Comparison of ENCODE assay signal across 17 cellular contexts in the genomic region with DNA sequence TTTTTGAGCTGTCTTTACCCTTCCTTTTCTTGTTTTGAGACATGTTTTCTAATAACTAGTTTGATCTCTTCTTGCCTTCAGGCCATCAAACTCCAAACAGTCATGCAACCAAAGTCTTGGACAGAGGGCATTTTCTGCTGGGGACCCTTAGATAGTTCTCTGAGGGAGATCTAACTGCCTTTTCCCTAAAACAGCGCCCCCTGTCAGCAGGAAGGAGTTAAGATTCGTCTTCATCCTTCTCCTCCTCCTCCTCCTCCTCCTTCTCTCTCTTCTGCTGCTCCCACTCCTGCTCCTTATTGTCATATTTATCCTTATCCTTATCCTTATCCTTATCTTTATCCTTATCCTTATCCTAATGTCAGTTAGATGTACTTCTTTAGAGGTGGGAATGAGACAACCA.
DNase-seq lines count a peak whose midpoint lies in the region; ATAC-seq and TF ChIP-seq lines count a peak whose summit lies in the region.
"Had no signal": no experiment of that assay in that cellular context is flagged by ENCODE, and none has a peak within 500 bp of the region (broad histone marks: within the 10 kb centered on the region; RNA-seq: fewer than 3 reads in every experiment).

No MANE protein-coding gene starts in this region.

- H3K9ac ChIP-seq in GM23248: no peak overlapping the region

- 0 to 5% methylated on average over 2 of the region's 2 CpGs for WGBS in GM23248 (ENCODE audit: low coverage in 1 of 2, low lambda C conversion rate in 2 of 2, missing lambda C conversion rate in 2 of 2), 2 experiments

- no peaks in the 10 kb centered on the region for H3K9me2 ChIP-seq in GM23248 (ENCODE audit: insufficient read depth)

- no peak for TF ChIP-seq EP300 in Ishikawa (IDR thresholded peaks at IDR 0.05; ENCODE audit: borderline replicate concordance)

- no peaks in the 10 kb centered on the region for H3F3A ChIP-seq in GM23248 (ENCODE audit: insufficient read depth)

- no peaks in the 10 kb centered on the region for H3K36me3 ChIP-seq in GM23248 (ENCODE audit: low read depth)
- H3K36me3 ChIP-seq in tibial artery: no peaks in the 10 kb centered on the region
- H3K36me3 ChIP-seq: HAP-1 had no signal

- no peak overlapping the region for H3K27ac ChIP-seq in GM23248
- no peak overlapping the region for H3K27ac ChIP-seq in tibial artery
- H3K27ac ChIP-seq: testis had no signal

- H3K4me3 Mint-ChIP-seq in WTC11: no peak overlapping the region
- no peak overlapping the region for H3K4me3 Mint-ChIP-seq in neural crest cell
- H3K4me3 Mint-ChIP-seq: activated CD4-positive, alpha-beta memory T cell treated with anti-CD3 and anti-CD28 coated beads for 36 hours; activated naive CD8-positive, alpha-beta T cell treated with anti-CD3 and anti-CD28 coated beads for 36 hours; B cell had no signal

- CTCF ChIA-PET in WTC11 (lab: Charles Lee): no interaction called here

- H3K4me1 Mint-ChIP-seq in WTC11: 0 out of 2 replicates have a peak, but pooled peaks cover 2% of the 10 kb centered on the region
- H3K4me1 Mint-ChIP-seq in neural crest cell: no peaks in the 10 kb centered on the region
- H3K4me1 Mint-ChIP-seq: activated naive CD8-positive, alpha-beta T cell treated with anti-CD3 and anti-CD28 coated beads for 36 hours; B cell had no signal

- peaks cover 17% of the 10 kb centered on the region for H3K9me3 Mint-ChIP-seq in WTC11
- peaks cover 5% of the 10 kb centered on the region for H3K9me3 Mint-ChIP-seq in neural crest cell

- no peak overlapping the region for H3K27ac Mint-ChIP-seq in WTC11
- H3K27ac Mint-ChIP-seq in neural crest cell (ENCODE audit: unreplicated experiment): no peak overlapping the region
- H3K27ac Mint-ChIP-seq: activated CD4-positive, alpha-beta memory T cell treated with anti-CD3 and anti-CD28 coated beads for 36 hours; activated naive CD8-positive, alpha-beta T cell treated with anti-CD3 and anti-CD28 coated beads for 36 hours; B cell had no signal

- no peaks in the 10 kb centered on the region for H4K20me1 ChIP-seq in GM23248 (ENCODE audit: insufficient read depth)

- H3K4me3 ChIP-seq in GM12864 (ENCODE audit: low read depth, low read length): no peak overlapping the region
- H3K4me3 ChIP-seq in GM23248: no peak overlapping the region
- H3K4me3 ChIP-seq in tibial artery: no peak overlapping the region
- H3K4me3 ChIP-seq: HAP-1, testis had no signal

- H3K27me3 Mint-ChIP-seq in WTC11 (ENCODE audit: low read depth): no peaks in the 10 kb centered on the region
- no peaks in the 10 kb centered on the region for H3K27me3 Mint-ChIP-seq in neural crest cell (ENCODE audit: low read depth)
- H3K27me3 Mint-ChIP-seq: activated CD4-positive, alpha-beta memory T cell treated with anti-CD3 and anti-CD28 coated beads for 36 hours; activated naive CD8-positive, alpha-beta T cell treated with anti-CD3 and anti-CD28 coated beads for 36 hours; B cell had no signal

- TF ChIP-seq CTCF in GM12864 (IDR thresholded peaks at IDR 0.05; ENCODE audit: low read depth, low read length, missing control alignments): peak; percentile 57
- TF ChIP-seq CTCF in WTC11 (IDR thresholded peaks at IDR 0.05): peak; percentile 55
- TF ChIP-seq CTCF in neural crest cell (conservative IDR thresholded peaks at IDR 0.05): peak; percentile 21
- TF ChIP-seq CTCF in tibial artery (IDR thresholded peaks at IDR 0.05): no peak

- no peaks in the 10 kb centered on the region for H3K4me1 ChIP-seq in GM23248 (ENCODE audit: insufficient read depth)
- H3K4me1 ChIP-seq in tibial artery: no peaks in the 10 kb centered on the region
- H3K4me1 ChIP-seq: testis had no signal

- TF ChIP-seq RAD21 in Ishikawa (IDR thresholded peaks at IDR 0.05; ENCODE audit: low read depth): peak; percentile 24; the same call in 1 of the 2 replicates

- intact Hi-C loops in tibial artery (cut with DNase I; ENCODE audit: low total_unique reads): no loop called here

- no peaks in the 10 kb centered on the region for H3K27me3 ChIP-seq in GM23248 (replicated peaks; ENCODE audit: insufficient read depth)
- no peaks in the 10 kb centered on the region for H3K27me3 ChIP-seq in tibial artery
- H3K27me3 ChIP-seq: testis had no signal

- H2AFZ ChIP-seq in GM23248: no peak overlapping the region

- DNase-seq in GM12864 (ENCODE audit: low read depth) (no peak), WTC11 (ENCODE audit: low spot score) (peak; percentile 28), neural crest cell (ENCODE audit: low read depth, low spot score) (no peak), cerebellar nuclear complex (lab: John Stamatoyannopoulos, UW) (no peak), GM23248 (no peak), tibial artery (no peak)
- no peak for DNase-seq in stimulated activated CD4-positive, alpha-beta T cell treated with anti-CD3 and anti-CD28 coated beads, Interleukin-4, amount 100 ng/mL, for 24 hours
- DNase-seq: activated CD4-positive, alpha-beta memory T cell treated with anti-CD3 and anti-CD28 coated beads for 36 hours; activated naive CD8-positive, alpha-beta T cell treated with anti-CD3 and anti-CD28 coated beads for 36 hours; effector CD8-positive, alpha-beta T cell; NCI-H1930; NCI-H510A treated with DMSO at 0.1 percent for 48 hours; testis had no signal

- H3K9me3 ChIP-seq in GM23248 (ENCODE audit: low read depth) (no peaks in the 10 kb centered on the region), tibial artery (no peaks in the 10 kb centered on the region)
- H3K9me3 ChIP-seq: HAP-1, testis had no signal

- no peaks in the 10 kb centered on the region for H3K79me2 ChIP-seq in GM23248 (ENCODE audit: insufficient read depth)

- ATAC-seq in WTC11: no peak
- ATAC-seq: left lobe of liver had no signal

- H3K36me3 Mint-ChIP-seq in WTC11 (peaks cover 5% of the 10 kb centered on the region), neural crest cell (ENCODE audit: low read depth) (no peaks in the 10 kb centered on the region)
- H3K36me3 Mint-ChIP-seq: activated CD4-positive, alpha-beta memory T cell treated with anti-CD3 and anti-CD28 coated beads for 36 hours; activated naive CD8-positive, alpha-beta T cell treated with anti-CD3 and anti-CD28 coated beads for 36 hours had no signal

- POLR2A ChIA-PET in WTC11 (lab: Charles Lee): no interaction called here

- in situ Hi-C loops in GM23248 (cut with MboI): no loop called here

- no peak overlapping the region for H3K4me2 ChIP-seq in GM23248 (ENCODE audit: unreplicated experiment)

TF ChIP-seq in Ishikawa, 13 proteins besides CTCF, POLR2A, EP300 and RAD21 (continues in another document):
- TF ChIP-seq TCF12 (IDR thresholded peaks at IDR 0.05; ENCODE audit: low read depth): no peak
- no peak for TF ChIP-seq TEAD4 (IDR thresholded peaks at IDR 0.05)
- TF ChIP-seq TAF1 (IDR thresholded peaks at IDR 0.05; ENCODE audit: low read depth): no peak
- TF ChIP-seq, protein P1, sequence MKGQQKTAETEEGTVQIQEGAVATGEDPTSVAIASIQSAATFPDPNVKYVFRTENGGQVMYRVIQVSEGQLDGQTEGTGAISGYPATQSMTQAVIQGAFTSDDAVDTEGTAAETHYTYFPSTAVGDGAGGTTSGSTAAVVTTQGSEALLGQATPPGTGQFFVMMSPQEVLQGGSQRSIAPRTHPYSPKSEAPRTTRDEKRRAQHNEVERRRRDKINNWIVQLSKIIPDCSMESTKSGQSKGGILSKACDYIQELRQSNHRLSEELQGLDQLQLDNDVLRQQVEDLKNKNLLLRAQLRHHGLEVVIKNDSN (IDR thresholded peaks at IDR 0.05): no peak
- TF ChIP-seq CEBPB (IDR thresholded peaks at IDR 0.05): no peak
- TF ChIP-seq EGR1 (IDR thresholded peaks at IDR 0.05): no peak
- no peak for TF ChIP-seq ZBTB7A (IDR thresholded peaks at IDR 0.05; ENCODE audit: low read depth)
- TF ChIP-seq FOXM1 (IDR thresholded peaks at IDR 0.05; ENCODE audit: borderline replicate concordance, low read depth): no peak
- no peak for TF ChIP-seq CREB1 (IDR thresholded peaks at IDR 0.05; ENCODE audit: low read depth)

TF ChIP-seq in WTC11, 78 proteins besides CTCF, POLR2A, EP300 and RAD21:
- TF ChIP-seq MYBL2 (CRISPR knock-in tag; IDR thresholded peaks at IDR 0.05) (no peak), TP53 (CRISPR knock-in tag; IDR thresholded peaks at IDR 0.05) (no peak), NFYB (CRISPR knock-in tag; conservative IDR thresholded peaks at IDR 0.05; ENCODE audit: low read depth) (no peak), IRF2 (CRISPR knock-in tag; IDR thresholded peaks at IDR 0.05; ENCODE audit: borderline replicate concordance, low read depth) (no peak), OVOL2 (CRISPR knock-in tag; IDR thresholded peaks at IDR 0.05; ENCODE audit: borderline replicate concordance) (no peak), CBFB (CRISPR knock-in tag; IDR thresholded peaks at IDR 0.05; ENCODE audit: low read depth) (no peak), GRHL2 (CRISPR knock-in tag; IDR thresholded peaks at IDR 0.05; ENCODE audit: insufficient replicate concordance, severe bottlenecking) (no peak)
- TF ChIP-seq, protein P2, sequence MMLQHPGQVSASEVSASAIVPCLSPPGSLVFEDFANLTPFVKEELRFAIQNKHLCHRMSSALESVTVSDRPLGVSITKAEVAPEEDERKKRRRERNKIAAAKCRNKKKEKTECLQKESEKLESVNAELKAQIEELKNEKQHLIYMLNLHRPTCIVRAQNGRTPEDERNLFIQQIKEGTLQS (CRISPR knock-in tag; conservative IDR thresholded peaks at IDR 0.05): no peak
- TF ChIP-seq, protein P3, sequence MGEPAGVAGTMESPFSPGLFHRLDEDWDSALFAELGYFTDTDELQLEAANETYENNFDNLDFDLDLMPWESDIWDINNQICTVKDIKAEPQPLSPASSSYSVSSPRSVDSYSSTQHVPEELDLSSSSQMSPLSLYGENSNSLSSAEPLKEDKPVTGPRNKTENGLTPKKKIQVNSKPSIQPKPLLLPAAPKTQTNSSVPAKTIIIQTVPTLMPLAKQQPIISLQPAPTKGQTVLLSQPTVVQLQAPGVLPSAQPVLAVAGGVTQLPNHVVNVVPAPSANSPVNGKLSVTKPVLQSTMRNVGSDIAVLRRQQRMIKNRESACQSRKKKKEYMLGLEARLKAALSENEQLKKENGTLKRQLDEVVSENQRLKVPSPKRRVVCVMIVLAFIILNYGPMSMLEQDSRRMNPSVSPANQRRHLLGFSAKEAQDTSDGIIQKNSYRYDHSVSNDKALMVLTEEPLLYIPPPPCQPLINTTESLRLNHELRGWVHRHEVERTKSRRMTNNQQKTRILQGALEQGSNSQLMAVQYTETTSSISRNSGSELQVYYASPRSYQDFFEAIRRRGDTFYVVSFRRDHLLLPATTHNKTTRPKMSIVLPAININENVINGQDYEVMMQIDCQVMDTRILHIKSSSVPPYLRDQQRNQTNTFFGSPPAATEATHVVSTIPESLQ (CRISPR knock-in tag; IDR thresholded peaks at IDR 0.05): no peak

Comparison
In these comparisons a context has a peak if more than half of its experiments do, and no peak if none do; other contexts are left out.
1. CTCF ChIP-seq: peak in GM12864 (single experiment), WTC11 (single experiment) and neural crest cell (single experiment); none in tibial artery (0 of 2).